ENCODE assay signal across 7 cellular contexts in genomic region chr13:46866150-46866549, GRCh38. TPM values are rescaled to one million over a fixed set of nuclear protein-coding genes. Genes with fewer than 3 reads are reported as not detected.
DNase-seq lines count a peak whose midpoint lies in the region; ATAC-seq, FAIRE-seq and TF ChIP-seq lines count a peak whose summit lies in the region.

No MANE protein-coding gene starts in this region.

- H3K4me1 Mint-ChIP-seq in natural killer cell treated with Interleukin-12 subunit alpha and Interleukin-12 subunit beta and Interleukin-15 and Interleukin-18, amount 100 ng/mL, for 72 hours (ENCODE audit: low read depth in 2 of 2): peaks cover 0 to 3% of the 10 kb centered on the region in 2 donors

- dilution Hi-C loops in endothelial cell of umbilical vein (cut with MboI; ENCODE audit: extremely low pct_ligation_motif_present, low sequenced_read_pairs): no loop called here

- H3K9me3 Mint-ChIP-seq in natural killer cell treated with Interleukin-12 subunit alpha and Interleukin-12 subunit beta and Interleukin-15 and Interleukin-18, amount 100 ng/mL, for 72 hours: no peaks in the 10 kb centered on the region

- H3K79me2 ChIP-seq in endothelial cell of umbilical vein (ENCODE audit: control insufficient read depth, insufficient read depth, low read length): no peaks in the 10 kb centered on the region

- intact Hi-C loops in endothelial cell of umbilical vein (cut with micrococcal nuclease): no loop called here

- no peak overlapping the region for H3K27ac Mint-ChIP-seq in natural killer cell treated with Interleukin-12 subunit alpha and Interleukin-12 subunit beta and Interleukin-15 and Interleukin-18, amount 100 ng/mL, for 72 hours

- H4K20me1 ChIP-seq in endothelial cell of umbilical vein (replicated peaks; ENCODE audit: control insufficient read depth, extremely low read depth, insufficient read depth, low read length): no peaks in the 10 kb centered on the region

- H3K9ac ChIP-seq in endothelial cell of umbilical vein (replicated peaks; ENCODE audit: extremely low read depth, insufficient read depth, low read length): no peak overlapping the region

- H3K4me1 ChIP-seq in endothelial cell of umbilical vein (ENCODE audit: control insufficient read depth, extremely low read depth, insufficient read depth, low read length): peaks cover 4% of the 10 kb centered on the region

- POLR2A ChIA-PET in endothelial cell of umbilical vein (lab: Charles Lee): no interaction called here

- no peaks in the 10 kb centered on the region for H3K36me3 ChIP-seq in endothelial cell of umbilical vein (ENCODE audit: control insufficient read depth in 2 of 2, extremely low read depth in 1 of 2, insufficient read depth in 2 of 2, low read length in 2 of 2)

- CTCF ChIA-PET in endothelial cell of umbilical vein (lab: Charles Lee): no interaction called here

- no peak overlapping the region for H3K4me2 ChIP-seq in endothelial cell of umbilical vein (ENCODE audit: insufficient read depth, low read length)

- no peak overlapping the region for H3K4me3 Mint-ChIP-seq in natural killer cell treated with Interleukin-12 subunit alpha and Interleukin-12 subunit beta and Interleukin-15 and Interleukin-18, amount 100 ng/mL, for 72 hours

- peak; percentile 98 for DNase-seq in NB4 (ENCODE audit: low read depth)
- DNase-seq in endothelial cell of umbilical vein (ENCODE audit: low read depth, low spot score): no peak
- DNase-seq in natural killer cell treated with Interleukin-12 subunit alpha and Interleukin-12 subunit beta and Interleukin-15 and Interleukin-18, amount 100 ng/mL, for 72 hours (ENCODE audit: low spot score): peak; percentile 61
- no peak for DNase-seq in DMS153 (lab: John Stamatoyannopoulos, UW)
- no peak for DNase-seq in activated naive CD4-positive, alpha-beta T cell treated with anti-CD3 and anti-CD28 coated beads, Interleukin-2, amount 50 U/mL, for 16 hours
- DNase-seq in NCI-H2081 treated with DMSO at 0.1 percent for 48 hours (lab: John Stamatoyannopoulos, UW): no peak

- peaks cover 8 to 20% of the 10 kb centered on the region in 2 donors for H3K27me3 Mint-ChIP-seq in natural killer cell treated with Interleukin-12 subunit alpha and Interleukin-12 subunit beta and Interleukin-15 and Interleukin-18, amount 100 ng/mL, for 72 hours

- no peak for FAIRE-seq in endothelial cell of umbilical vein (lab: Jason Lieb, UNC)

- H2AFZ ChIP-seq in endothelial cell of umbilical vein (ENCODE audit: low read depth, low read length): peak overlapping the region; percentile 48

- no peak overlapping the region for H3K4me3 ChIP-seq in NB4 (ENCODE audit: low read depth, low read length)
- no peak overlapping the region for H3K4me3 ChIP-seq in endothelial cell of umbilical vein (replicated peaks in 1 of 3; ENCODE audit: insufficient read depth in 1 of 3, low read depth in 1 of 3, low read length in 3 of 3)

- TF ChIP-seq POLR2A in NB4 (IDR thresholded peaks at IDR 0.05; ENCODE audit: extremely low read depth, insufficient read length) (peak; percentile 30), endothelial cell of umbilical vein (IDR thresholded peaks at IDR 0.05; ENCODE audit: low read depth, low read length) (no peak)

- H3K9me1 ChIP-seq in endothelial cell of umbilical vein (replicated peaks; ENCODE audit: control insufficient read depth, extremely low read depth, insufficient read depth, low read length): no peaks in the 10 kb centered on the region

- peak; percentile 72 for ATAC-seq in GM19395 (IDR thresholded peaks at IDR 0.05; ENCODE audit: unreplicated experiment)
- peak; percentile 81 to 84 for ATAC-seq in natural killer cell treated with Interleukin-12 subunit alpha and Interleukin-12 subunit beta and Interleukin-15 and Interleukin-18, amount 100 ng/mL, for 72 hours

- H3K27ac ChIP-seq in endothelial cell of umbilical vein (ENCODE audit: insufficient read depth, low read depth, low read length): no peak overlapping the region

- H3K27me3 ChIP-seq in endothelial cell of umbilical vein (ENCODE audit: control insufficient read depth in 2 of 2, insufficient read depth in 2 of 2, low read length in 2 of 2): no peaks in the 10 kb centered on the region

- H3K36me3 Mint-ChIP-seq in natural killer cell treated with Interleukin-12 subunit alpha and Interleukin-12 subunit beta and Interleukin-15 and Interleukin-18, amount 100 ng/mL, for 72 hours: no peaks in the 10 kb centered on the region

- BruUV-seq in endothelial cell of umbilical vein (replicated peaks; lab: Mats Ljungman, UMichigan): no TSS peak

- no peaks in the 10 kb centered on the region for H3K9me3 ChIP-seq in endothelial cell of umbilical vein (replicated peaks; ENCODE audit: control insufficient read depth, insufficient read depth, low read length)

- TF ChIP-seq CTCF in NB4 (IDR thresholded peaks at IDR 0.05; ENCODE audit: low read depth, low read length) (no peak), endothelial cell of umbilical vein (IDR thresholded peaks at IDR 0.05; ENCODE audit: extremely low read depth in 1 of 2, insufficient read depth in 1 of 2, low read depth in 1 of 2, low read length in 2 of 2) (no peak)

TF ChIP-seq in endothelial cell of umbilical vein, 7 proteins besides CTCF, POLR2A, EP300 and RAD21:
- TF ChIP-seq MYC (IDR thresholded peaks at IDR 0.05; ENCODE audit: low read depth, low read length): no peak
- no peak for TF ChIP-seq POLR2AphosphoS5 (IDR thresholded peaks at IDR 0.05; ENCODE audit: insufficient read depth, low read depth, low read length)
- no peak for TF ChIP-seq MAX (IDR thresholded peaks at IDR 0.05; ENCODE audit: insufficient read depth, insufficient read length)
- TF ChIP-seq FOS (IDR thresholded peaks at IDR 0.05; ENCODE audit: borderline replicate concordance, insufficient read depth, low read length): no peak
- TF ChIP-seq JUN (IDR thresholded peaks at IDR 0.05; ENCODE audit: borderline replicate concordance, insufficient read depth, insufficient read length, low read depth): no peak
- no peak for TF ChIP-seq GATA2 (IDR thresholded peaks at IDR 0.05; ENCODE audit: insufficient read depth, insufficient read length, low read depth, low read length)
- TF ChIP-seq EZH2 (IDR thresholded peaks at IDR 0.05; ENCODE audit: borderline replicate concordance, low read depth, low read length, severe bottlenecking): no peak

RNA-seq across cellular contexts. Expression of gene HTR2A, which starts 30.7 kb away (rescaled TPM):
- total RNA-seq in endothelial cell of umbilical vein: not detected in 2 replicates
- not detected in 2 replicates for polyA plus RNA-seq in endothelial cell of umbilical vein
- polyA plus RNA-seq in endothelial cell of umbilical vein (2011; cell fraction: cytosol; rRNA removed): not detected in 2 replicates
- polyA plus RNA-seq in endothelial cell of umbilical vein (2011; cell fraction: nucleus; rRNA removed): not detected in 2 replicates
- not detected in 2 replicates for polyA plus RNA-seq in endothelial cell of umbilical vein (2012)
- polyA minus RNA-seq in endothelial cell of umbilical vein: not detected in 2 replicates
- polyA minus RNA-seq in endothelial cell of umbilical vein (2011; cell fraction: cytosol; rRNA and poly(A)+ RNA removed): not detected
- polyA minus RNA-seq in endothelial cell of umbilical vein (2011; cell fraction: nucleus; rRNA and poly(A)+ RNA removed): not detected in 2 replicates
- not detected for total RNA-seq in natural killer cell treated with Interleukin-12 subunit alpha and Interleukin-12 subunit beta and Interleukin-15 and Interleukin-18, amount 100 ng/mL, for 72 hours

Comparison
In these comparisons a context has a peak if more than half of its experiments do, and no peak if none do; other contexts are left out.
1. DNase-seq: peak in NB4 (single experiment) and natural killer cell treated with Interleukin-12 subunit alpha and Interleukin-12 subunit beta and Interleukin-15 and Interleukin-18, amount 100 ng/mL, for 72 hours (single experiment); none in endothelial cell of umbilical vein (single experiment), DMS153 (single experiment), activated naive CD4-positive, alpha-beta T cell treated with anti-CD3 and anti-CD28 coated beads, Interleukin-2, amount 50 U/mL, for 16 hours (single experiment) and NCI-H2081 treated with DMSO at 0.1 percent for 48 hours (single experiment).